10 cellular contexts compared by ENCODE assay signal in the genomic region with DNA sequence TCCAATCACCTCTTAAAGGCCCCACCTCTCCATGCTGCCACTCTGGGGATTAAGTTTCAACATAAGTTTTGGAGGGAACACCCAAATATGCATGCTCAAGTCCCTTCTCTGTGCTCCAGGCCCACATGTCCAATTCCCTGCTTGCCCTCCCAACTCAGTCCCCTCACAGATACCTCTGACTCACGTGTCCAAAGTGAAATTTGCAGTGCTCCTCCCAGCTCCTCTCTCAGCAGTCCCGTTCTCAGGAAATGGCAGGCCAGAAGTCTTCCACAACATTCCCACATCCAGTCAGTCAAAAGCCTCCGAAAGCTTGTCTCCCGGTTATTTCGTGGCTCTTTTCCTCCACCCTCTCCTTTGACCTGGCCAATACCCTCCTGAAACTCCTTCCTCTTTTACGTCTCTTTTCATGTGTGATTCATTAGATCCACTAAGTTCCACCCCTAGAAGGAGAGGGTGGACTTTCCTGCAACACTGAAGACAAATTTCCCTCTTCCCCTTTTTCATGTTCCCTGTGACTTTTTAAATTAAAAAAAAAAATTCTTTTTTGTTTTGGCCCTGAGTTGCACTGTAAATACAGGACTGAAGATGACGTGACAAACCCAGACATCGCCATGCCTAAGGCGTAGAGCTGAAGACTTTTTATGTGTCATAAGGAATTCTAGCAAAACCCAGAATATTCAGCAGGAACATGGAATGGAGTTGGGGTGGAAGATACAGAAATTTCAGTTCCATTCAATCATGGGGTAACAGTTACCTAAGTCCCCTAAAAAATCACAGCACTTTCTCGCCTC. TPM values are rescaled to one million over a fixed set of nuclear protein-coding genes. Genes with fewer than 3 reads are reported as not detected.
DNase-seq lines count a peak whose midpoint lies in the region; ATAC-seq and TF ChIP-seq lines count a peak whose summit lies in the region.
"Had no signal": no experiment of that assay in that cellular context is flagged by ENCODE, and none has a peak within 500 bp of the region (broad histone marks: within the 10 kb centered on the region; RNA-seq: fewer than 3 reads in every experiment).

No MANE protein-coding gene starts in this region.

- no peaks in the 10 kb centered on the region for H3K9me3 ChIP-seq in GM23248 (ENCODE audit: low read depth)
- H3K9me3 ChIP-seq in spleen, result no peaks in the 10 kb centered on the region

- H3K27ac Mint-ChIP-seq in glutamatergic neuron (ENCODE audit: unreplicated experiment), result no peak overlapping the region
- H3K27ac Mint-ChIP-seq: activated CD4-positive, alpha-beta T cell treated with anti-CD3 and anti-CD28 coated beads, Interleukin-2, amount 10 ng/mL, durations not matched to agents 24 days and 14 days had no signal

- no peak for TF ChIP-seq POLR2A in spleen (IDR thresholded peaks at IDR 0.05)

- H3K36me3 ChIP-seq in GM23248 (ENCODE audit: low read depth) (no peaks in the 10 kb centered on the region), spleen (no peaks in the 10 kb centered on the region)

- H3K9ac ChIP-seq in GM23248, result no peak overlapping the region

- 55% methylated on average over 10 of the region's 10 CpGs for WGBS in GM23248 (ENCODE audit: low coverage in 1 of 2, low lambda C conversion rate in 2 of 2, missing lambda C conversion rate in 2 of 2), 2 experiments
- WGBS in spleen, 5 donors, result 47 to 63% (median 55%) methylated on average over 10 of the region's 10 CpGs

- H3K79me2 ChIP-seq in GM23248 (ENCODE audit: insufficient read depth), result peaks cover 8% of the 10 kb centered on the region; the same call in 1 of the 2 replicates

- H3K27ac ChIP-seq in GM23248 (no peak overlapping the region), spleen (peak overlapping the region in 6 of 8 donors; percentile 2 to 73 (median 62))
- H3K27ac ChIP-seq: foreskin keratinocyte had no signal

- H3K36me3 Mint-ChIP-seq in glutamatergic neuron (ENCODE audit: unreplicated experiment), result no peaks in the 10 kb centered on the region

- DNase-seq in GM23248, result no peak
- DNase-seq in SIG-M5 (lab: John Stamatoyannopoulos, UW), result peak; percentile 14
- no peak for DNase-seq in glutamatergic neuron
- no peak for DNase-seq in spleen
- DNase-seq in NCI-H226, result no peak
- no peak for DNase-seq in activated naive CD4-positive, alpha-beta T cell treated with Interleukin-2 at 50 U/mL for 16 hours
- DNase-seq: activated CD4-positive, alpha-beta T cell treated with anti-CD3 and anti-CD28 coated beads, Interleukin-2, amount 10 ng/mL, durations not matched to agents 24 days and 14 days; foreskin keratinocyte had no signal

- no peaks in the 10 kb centered on the region for H4K20me1 ChIP-seq in GM23248 (ENCODE audit: insufficient read depth)

- peaks cover 4% of the 10 kb centered on the region; the same call in 1 of the 2 replicates for H3F3A ChIP-seq in GM23248 (ENCODE audit: insufficient read depth)

- H3K4me3 ChIP-seq in GM23248 (no peak overlapping the region), spleen (peak overlapping the region in 4 of 8 donors; percentile 7 to 61 (median 22))

- no peak for TF ChIP-seq CTCF in glutamatergic neuron (IDR thresholded peaks at IDR 0.05; ENCODE audit: partially characterized antibody, unreplicated experiment)
- TF ChIP-seq CTCF in spleen (IDR thresholded peaks at IDR 0.05 in 8 of 11, conservative IDR thresholded peaks at IDR 0.05 in 3 of 11), result no peak

- ATAC-seq in HG03025 (IDR thresholded peaks at IDR 0.05; ENCODE audit: low FRiP score, unreplicated experiment) (no peak), HG03196 (IDR thresholded peaks at IDR 0.05; ENCODE audit: unreplicated experiment) (no peak)
- ATAC-seq: foreskin keratinocyte had no signal

- intact Hi-C loops in spleen (cut with DNase I; ENCODE audit: low total_unique reads), result no loop called here

- in situ Hi-C loops in GM23248 (cut with MboI), result no loop called here

- H3K4me2 ChIP-seq in GM23248 (ENCODE audit: unreplicated experiment), result no peak overlapping the region

- H3K4me3 Mint-ChIP-seq in glutamatergic neuron (ENCODE audit: unreplicated experiment), result peak overlapping the region; percentile 8
- H3K4me3 Mint-ChIP-seq: activated CD4-positive, alpha-beta T cell treated with anti-CD3 and anti-CD28 coated beads, Interleukin-2, amount 10 ng/mL, durations not matched to agents 24 days and 14 days had no signal

- H2AFZ ChIP-seq in GM23248, result peak overlapping the region; percentile 45

- H3K9me2 ChIP-seq in GM23248 (ENCODE audit: insufficient read depth), result no peaks in the 10 kb centered on the region

- H3K4me1 ChIP-seq in GM23248 (ENCODE audit: insufficient read depth) (peaks cover 4% of the 10 kb centered on the region; the same call in 1 of the 2 replicates), spleen (peaks cover 29 to 88% (median 57%) of the 10 kb centered on the region in 6 donors)

- peaks cover 3% of the 10 kb centered on the region for H3K9me3 Mint-ChIP-seq in glutamatergic neuron (ENCODE audit: unreplicated experiment)
- H3K9me3 Mint-ChIP-seq: activated CD4-positive, alpha-beta T cell treated with anti-CD3 and anti-CD28 coated beads, Interleukin-2, amount 10 ng/mL, durations not matched to agents 24 days and 14 days had no signal

- H3K27me3 ChIP-seq in GM23248 (replicated peaks; ENCODE audit: insufficient read depth) (no peaks in the 10 kb centered on the region), spleen (replicated peaks in 1 of 7) (no peaks in the 10 kb centered on the region)
- H3K27me3 ChIP-seq: foreskin keratinocyte had no signal

- peaks cover 28% of the 10 kb centered on the region for H3K4me1 Mint-ChIP-seq in glutamatergic neuron (ENCODE audit: low read depth, unreplicated experiment)

- no peaks in the 10 kb centered on the region for H3K27me3 Mint-ChIP-seq in glutamatergic neuron (ENCODE audit: unreplicated experiment)
- H3K27me3 Mint-ChIP-seq: activated CD4-positive, alpha-beta T cell treated with anti-CD3 and anti-CD28 coated beads, Interleukin-2, amount 10 ng/mL, durations not matched to agents 24 days and 14 days had no signal

RNA-seq across cellular contexts. Expression of a gene that starts 12.8 kb away (rescaled TPM):
- total RNA-seq in GM23248 (2014; rRNA removed; shearing (Covaris generic)), result 200 and 209 TPM in 2 replicates
- polyA plus RNA-seq in GM23248 (2016; fragmentation: Nextera tagmentation; extraction: Ambion mirVana), result 180 and 192 TPM in 2 replicates
- 45.6 TPM for total RNA-seq in glutamatergic neuron (ENCODE audit: unreplicated experiment)
- total RNA-seq in spleen, result 100 to 1,000 TPM; 182 to 270 (median 252) TPM
- 100 to 1,000 TPM in 1 of 3 donors, 10 to 100 TPM in 2; 61.2 to 164 (median 74.9) TPM for polyA plus RNA-seq in spleen

RNA-seq across cellular contexts. Expression of a gene that starts 45.6 kb away (rescaled TPM):
- total RNA-seq in GM23248 (2014; rRNA removed; shearing (Covaris generic)), result 6.1 and 13.6 TPM in 2 replicates
- 9.4 and 13.0 TPM in 2 replicates for polyA plus RNA-seq in GM23248 (2016; fragmentation: Nextera tagmentation; extraction: Ambion mirVana)
- 27.0 TPM for total RNA-seq in glutamatergic neuron (ENCODE audit: unreplicated experiment)
- total RNA-seq in spleen, result 10 to 100 TPM; 26.0 to 31.5 (median 28.5) TPM
- 10 to 100 TPM; 20.2 to 27.2 (median 22.0) TPM for polyA plus RNA-seq in spleen
